Comparison of ENCODE assay signal across 16 cellular contexts in the genomic region with DNA sequence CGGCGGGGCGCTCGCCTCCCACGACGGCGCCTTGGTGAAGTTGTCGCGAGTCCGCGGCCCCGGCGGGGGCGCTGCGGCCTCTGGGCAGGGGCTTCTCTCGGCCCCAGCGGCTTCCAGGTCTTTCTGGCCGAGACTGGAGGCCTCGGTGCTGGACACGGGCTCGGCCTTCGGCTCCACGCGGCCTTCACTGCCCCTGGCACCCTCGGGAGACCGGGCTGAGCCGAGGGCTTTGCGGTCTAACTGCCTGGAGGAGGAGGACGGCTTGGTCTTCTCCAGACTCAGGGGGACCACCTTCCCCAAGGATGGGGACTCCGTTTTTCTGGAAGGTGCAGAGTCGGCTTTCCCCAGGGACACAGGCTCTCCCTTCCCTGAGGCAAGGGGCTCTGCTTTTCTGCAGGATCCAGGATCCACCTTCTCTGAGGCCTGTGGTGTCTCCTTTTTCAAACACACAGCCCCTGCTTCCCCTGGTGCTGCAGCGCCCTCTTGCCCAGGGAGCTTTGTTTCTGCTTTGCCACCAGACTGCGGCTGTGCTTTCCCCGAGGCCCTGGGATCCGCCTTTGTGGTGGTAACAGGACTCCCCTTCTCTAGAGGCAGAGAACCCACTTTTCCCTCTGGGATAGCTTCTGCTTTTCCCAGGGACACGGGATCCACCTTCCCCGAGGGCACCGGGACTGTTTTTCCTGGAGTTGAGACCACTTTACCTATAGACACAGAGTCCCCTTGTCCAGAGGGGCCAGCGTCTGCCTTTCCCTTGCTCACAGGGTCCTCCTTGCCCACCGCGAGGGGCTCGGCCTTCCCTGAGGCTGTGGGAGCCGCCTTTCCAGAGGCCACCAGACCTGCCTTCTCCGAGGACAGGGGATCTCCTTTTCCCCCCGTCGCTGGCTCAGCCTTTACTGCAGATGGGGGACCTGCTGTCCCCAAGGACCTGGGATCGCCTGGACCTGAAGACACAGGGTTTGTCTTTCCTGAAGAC. TPM values are rescaled to one million over a fixed set of nuclear protein-coding genes. Genes with fewer than 3 reads are reported as not detected.
DNase-seq lines count a peak whose midpoint lies in the region; ATAC-seq and TF ChIP-seq lines count a peak whose summit lies in the region.
"Had no signal": no experiment of that assay in that cellular context is flagged by ENCODE, and none has a peak within 500 bp of the region (broad histone marks: within the 10 kb centered on the region; RNA-seq: fewer than 3 reads in every experiment).

No MANE protein-coding gene starts in this region.

- H3K27ac ChIP-seq in esophagus muscularis mucosa (replicated peaks in 1 of 4): no peak overlapping the region
- H3K27ac ChIP-seq: skin epidermis had no signal

- H3K4me1 Mint-ChIP-seq in T-helper 1 cell treated with Interleukin-12 subunit alpha and Interleukin-12 subunit beta and Interleukin-4 antibody, amounts not matched to agents 30 μg/mL and 1 μg/mL, for 36 hours (ENCODE audit: low read depth): peaks cover 5% of the 10 kb centered on the region

- TF ChIP-seq EP300 in esophagus muscularis mucosa (IDR thresholded peaks at IDR 0.05): no peak

- WGBS in esophagus muscularis mucosa: 90% methylated on average over 21 of the region's 47 CpGs

- DNase-seq in T-helper 1 cell (no peak), NB4 (ENCODE audit: low read depth) (peak; percentile 59), esophagus muscularis mucosa (ENCODE audit: extremely low spot score) (no peak), retina (peak; percentile 29), Ammon's horn (ENCODE audit: low spot score) (no peak)
- DNase-seq: DMS 273 treated with DMSO at 0.1 percent for 48 hours, NCI-H226 had no signal

- intact Hi-C loops in esophagus muscularis mucosa (cut with DNase I): no loop called here

- peaks cover 4 to 17% (median 12%) of the 10 kb centered on the region in 4 donors for H3K4me1 ChIP-seq in esophagus muscularis mucosa

- TF ChIP-seq POLR2A in NB4 (IDR thresholded peaks at IDR 0.05; ENCODE audit: extremely low read depth, insufficient read length): no peak
- TF ChIP-seq POLR2A in esophagus muscularis mucosa (IDR thresholded peaks at IDR 0.05; ENCODE audit: low read depth): no peak

- peaks cover 10% of the 10 kb centered on the region for H3K27me3 Mint-ChIP-seq in T-helper 1 cell treated with Interleukin-12 subunit alpha and Interleukin-12 subunit beta and Interleukin-4 antibody, amounts not matched to agents 30 μg/mL and 1 μg/mL, for 36 hours (ENCODE audit: low read depth)

- H3K9me3 Mint-ChIP-seq in T-helper 1 cell treated with Interleukin-12 subunit alpha and Interleukin-12 subunit beta and Interleukin-4 antibody, amounts not matched to agents 30 μg/mL and 1 μg/mL, for 36 hours: no peaks in the 10 kb centered on the region
- H3K9me3 Mint-ChIP-seq: nephron progenitor cell had no signal

- H3K36me3 Mint-ChIP-seq in T-helper 1 cell treated with Interleukin-12 subunit alpha and Interleukin-12 subunit beta and Interleukin-4 antibody, amounts not matched to agents 30 μg/mL and 1 μg/mL, for 36 hours (ENCODE audit: low read depth): no peaks in the 10 kb centered on the region

- H3K27me3 ChIP-seq in esophagus muscularis mucosa: peaks cover 0 to 62% (median 0%) of the 10 kb centered on the region in 4 donors

- H3K4me3 ChIP-seq in NB4 (ENCODE audit: low read depth, low read length) (no peak overlapping the region), esophagus muscularis mucosa (peak overlapping the region; percentile 45 to 58 (median 48))

- no peak overlapping the region for H3K27ac Mint-ChIP-seq in T-helper 1 cell treated with Interleukin-12 subunit alpha and Interleukin-12 subunit beta and Interleukin-4 antibody, amounts not matched to agents 30 μg/mL and 1 μg/mL, for 36 hours
- H3K27ac Mint-ChIP-seq: nephron progenitor cell had no signal

- no peak for ATAC-seq in HG02840 (IDR thresholded peaks at IDR 0.05; ENCODE audit: low FRiP score, unreplicated experiment)
- no peak for ATAC-seq in GM18861 (IDR thresholded peaks at IDR 0.05; ENCODE audit: unreplicated experiment)

- H3K4me3 Mint-ChIP-seq in T-helper 1 cell treated with Interleukin-12 subunit alpha and Interleukin-12 subunit beta and Interleukin-4 antibody, amounts not matched to agents 30 μg/mL and 1 μg/mL, for 36 hours: peak overlapping the region; percentile 30
- H3K4me3 Mint-ChIP-seq: nephron progenitor cell had no signal

- peak; percentile 34 for TF ChIP-seq CTCF in NB4 (IDR thresholded peaks at IDR 0.05; ENCODE audit: low read depth, low read length)
- no peak for TF ChIP-seq CTCF in esophagus muscularis mucosa (IDR thresholded peaks at IDR 0.05)

- no peaks in the 10 kb centered on the region for H3K36me3 ChIP-seq in esophagus muscularis mucosa

- no peaks in the 10 kb centered on the region for H3K9me3 ChIP-seq in esophagus muscularis mucosa

RNA-seq across cellular contexts. Expression of a gene that starts 12.3 kb away (rescaled TPM):
- total RNA-seq in esophagus muscularis mucosa: 1 to 10 TPM in 1 of 4 donors, under 1 TPM in 3; 0.42 to 1.0 (median 0.95) TPM

RNA-seq across cellular contexts. Expression of a gene that starts 32.6 kb away (rescaled TPM):
- total RNA-seq in esophagus muscularis mucosa: not detected
- total RNA-seq: A172, kidney epithelial cell, ureter had no signal

RNA-seq across cellular contexts. Expression of a gene that starts 32.8 kb away (rescaled TPM):
- not detected for total RNA-seq in esophagus muscularis mucosa
- total RNA-seq: A172, dermis blood vessel endothelial cell, kidney epithelial cell, ureter had no signal

RNA-seq across cellular contexts. Expression of a gene that starts 48.6 kb away (rescaled TPM):
- under 1 TPM in 1 of 4 donors, not detected in 3; 0.92 TPM for total RNA-seq in esophagus muscularis mucosa
- total RNA-seq: A172, ureter had no signal

RNA-seq across cellular contexts. Expression of a gene that starts 49.6 kb away (rescaled TPM):
- total RNA-seq in esophagus muscularis mucosa: 10 to 100 TPM in 3 of 4 donors, 1 to 10 TPM in 1; 8.3 to 18.6 (median 14.8) TPM

Comparison
In these comparisons a context has a peak if more than half of its experiments do, and no peak if none do; other contexts are left out.
1. DNase-seq: peak in NB4 (single experiment) and retina (single experiment); none in T-helper 1 cell (0 of 5), esophagus muscularis mucosa (single experiment) and Ammon's horn (single experiment).